16 cellular contexts compared by ENCODE assay signal in genomic region chr3:45872569-45872968, GRCh38. TPM values are rescaled to one million over a fixed set of nuclear protein-coding genes. Genes with fewer than 3 reads are reported as not detected.
A peak's percentile ranks its signal among the peaks of the same experiment; 100 is the strongest.
DNase-seq lines count a peak whose midpoint lies in the region; ATAC-seq and TF ChIP-seq lines count a peak whose summit lies in the region.
"Had no signal": no experiment of that assay in that cellular context is flagged by ENCODE, and none has a peak within 500 bp of the region (broad histone marks: within the 10 kb centered on the region; RNA-seq: fewer than 3 reads in every experiment).

No MANE protein-coding gene starts in this region.

- H4K20me1 ChIP-seq in DND-41 (ENCODE audit: insufficient read depth, low read length) = peaks cover 38% of the 10 kb centered on the region; the same call in 1 of the 2 replicates
- H4K20me1 ChIP-seq in Loucy (ENCODE audit: insufficient read depth, low read length, poor library complexity, severe bottlenecking) = no peaks in the 10 kb centered on the region

- H3K36me3 ChIP-seq in DND-41 (ENCODE audit: insufficient read depth, low read length) (peaks cover 41% of the 10 kb centered on the region), Loucy (ENCODE audit: insufficient read depth, low read length) (no peaks in the 10 kb centered on the region), Peyer's patch (no peaks in the 10 kb centered on the region), WERI-Rb-1 (no peaks in the 10 kb centered on the region)

- H3K9me2 ChIP-seq in Loucy (replicated peaks; ENCODE audit: low read depth, low read length) = no peaks in the 10 kb centered on the region

- peaks cover 23% of the 10 kb centered on the region for H3K4me1 Mint-ChIP-seq in stimulated activated memory B cell treated with anti-CD40 and anti-IgM and Interleukin-4, amounts not matched to agents 10 μg/mL and 1 μg/mL and 100 μg/mL, for 72 hours
- no peaks in the 10 kb centered on the region for H3K4me1 Mint-ChIP-seq in MCF 10A (ENCODE audit: insufficient read depth, unreplicated experiment)

- CTCF ChIA-PET in MCF 10A (lab: Yijun Ruan, JAX) = no interaction called here

- POLR2A ChIA-PET in MCF 10A (lab: Yijun Ruan, JAX) = interaction anchor here (0.7 to 0.8 kb wide), 2 partner anchors 9 to 752 kb away, joined by 3 to 5 read pairs; no protein-coding TSS in a partner anchor

- no peaks in the 10 kb centered on the region for H3K36me3 Mint-ChIP-seq in stimulated activated memory B cell treated with anti-CD40 and anti-IgM and Interleukin-4, amounts not matched to agents 10 μg/mL and 1 μg/mL and 100 μg/mL, for 72 hours
- no peaks in the 10 kb centered on the region for H3K36me3 Mint-ChIP-seq in MCF 10A (ENCODE audit: insufficient read depth, unreplicated experiment)

- H3K9me3 Mint-ChIP-seq in stimulated activated memory B cell treated with anti-CD40 and anti-IgM and Interleukin-4, amounts not matched to agents 10 μg/mL and 1 μg/mL and 100 μg/mL, for 72 hours = peaks cover 7% of the 10 kb centered on the region
- no peaks in the 10 kb centered on the region for H3K9me3 Mint-ChIP-seq in MCF 10A (ENCODE audit: unreplicated experiment)

- intact Hi-C loops in MCF 10A (cut with micrococcal nuclease) = no loop called here

- H3K79me2 ChIP-seq in DND-41 (ENCODE audit: insufficient read depth, low read length) = peaks cover 95% of the 10 kb centered on the region
- no peaks in the 10 kb centered on the region for H3K79me2 ChIP-seq in Loucy (ENCODE audit: insufficient read depth, low read length)

- H3K27ac Mint-ChIP-seq in stimulated activated memory B cell treated with anti-CD40 and anti-IgM and Interleukin-4, amounts not matched to agents 10 μg/mL and 1 μg/mL and 100 μg/mL, for 72 hours = peak overlapping the region; percentile 51
- H3K27ac Mint-ChIP-seq in MCF 10A (ENCODE audit: low read depth, unreplicated experiment) = no peak overlapping the region
- H3K27ac Mint-ChIP-seq: CD4-positive, alpha-beta T cell had no signal

- H3K4me1 ChIP-seq in DND-41 (ENCODE audit: insufficient read depth, low read length) = peaks cover 99% of the 10 kb centered on the region
- peaks cover 56% of the 10 kb centered on the region for H3K4me1 ChIP-seq in Loucy (ENCODE audit: insufficient read depth, low read length, poor library complexity, severe bottlenecking)
- H3K4me1 ChIP-seq in Peyer's patch = peaks cover 0 to 16% (median 2%) of the 10 kb centered on the region in 4 donors

- no peak overlapping the region for H3K4me3 Mint-ChIP-seq in stimulated activated memory B cell treated with anti-CD40 and anti-IgM and Interleukin-4, amounts not matched to agents 10 μg/mL and 1 μg/mL and 100 μg/mL, for 72 hours
- H3K4me3 Mint-ChIP-seq in MCF 10A (ENCODE audit: unreplicated experiment) = no peak overlapping the region
- H3K4me3 Mint-ChIP-seq: CD4-positive, alpha-beta T cell had no signal

- no peaks in the 10 kb centered on the region for H3K27me3 Mint-ChIP-seq in stimulated activated memory B cell treated with anti-CD40 and anti-IgM and Interleukin-4, amounts not matched to agents 10 μg/mL and 1 μg/mL and 100 μg/mL, for 72 hours
- peaks cover 43% of the 10 kb centered on the region for H3K27me3 Mint-ChIP-seq in MCF 10A (ENCODE audit: insufficient read depth, unreplicated experiment)
- H3K27me3 Mint-ChIP-seq: CD4-positive, alpha-beta T cell had no signal

- H3F3A ChIP-seq in Loucy (ENCODE audit: low read depth) = peaks cover 5% of the 10 kb centered on the region; the same call in 1 of the 2 replicates

- BruUV-seq in MCF 10A (replicated peaks; lab: Mats Ljungman, UMichigan) = no TSS peak

- H3K4me2 ChIP-seq in DND-41 (ENCODE audit: insufficient read depth, low read length) = peak overlapping the region; percentile 54
- peak overlapping the region; percentile 31 for H3K4me2 ChIP-seq in Loucy (ENCODE audit: low read depth, low read length, poor library complexity, severe bottlenecking)

- H3K9me3 ChIP-seq in DND-41 (ENCODE audit: insufficient read depth, low read length, severe bottlenecking) (no peaks in the 10 kb centered on the region), Loucy (ENCODE audit: insufficient read depth, low read depth, low read length) (no peaks in the 10 kb centered on the region), Peyer's patch (no peaks in the 10 kb centered on the region), WERI-Rb-1 (ENCODE audit: severe bottlenecking) (peaks cover 4% of the 10 kb centered on the region)

- TF ChIP-seq POLR2A in Peyer's patch (IDR thresholded peaks at IDR 0.05) = no peak

- H3K9ac ChIP-seq in DND-41 (ENCODE audit: low read depth, low read length) (peak overlapping the region; percentile 52), Loucy (ENCODE audit: low read depth, low read length, poor library complexity, severe bottlenecking) (no peak overlapping the region)

- H3K27ac ChIP-seq in DND-41 (ENCODE audit: low read length) (peak overlapping the region; percentile 89), Peyer's patch (peak overlapping the region in 3 of 4 donors; percentile 2 to 55 (median 37)), WERI-Rb-1 (no peak overlapping the region)

- ATAC-seq in DND-41 (ENCODE audit: insufficient read depth, low read depth) (peak; percentile 0; the same call in 2 of the 3 replicates), HG03280 (IDR thresholded peaks at IDR 0.05; ENCODE audit: unreplicated experiment) (no peak)
- ATAC-seq in stimulated activated memory B cell treated with anti-CD40 and anti-IgM and Interleukin-4, amounts not matched to agents 10 μg/mL and 1 μg/mL and 100 μg/mL, for 72 hours = peak; percentile 72
- ATAC-seq: HepG2 had no signal

- H3K27me3 ChIP-seq in DND-41 (ENCODE audit: insufficient read depth, low read length, poor library complexity) = no peaks in the 10 kb centered on the region
- H3K27me3 ChIP-seq in Loucy (ENCODE audit: insufficient read depth, low read length, poor library complexity, severe bottlenecking) = no peaks in the 10 kb centered on the region
- H3K27me3 ChIP-seq in Peyer's patch = no peaks in the 10 kb centered on the region
- no peaks in the 10 kb centered on the region for H3K27me3 ChIP-seq in WERI-Rb-1 (ENCODE audit: insufficient read depth, low read depth, severe bottlenecking)

- no peak for TF ChIP-seq CTCF in DND-41 (IDR thresholded peaks at IDR 0.05; ENCODE audit: borderline replicate concordance, extremely low read depth, low read length, poor library complexity, severe bottlenecking)
- no peak for TF ChIP-seq CTCF in Loucy (conservative IDR thresholded peaks at IDR 0.05; ENCODE audit: low read length)
- no peak for TF ChIP-seq CTCF in Peyer's patch (IDR thresholded peaks at IDR 0.05)
- no peak for TF ChIP-seq CTCF in MCF 10A (IDR thresholded peaks at IDR 0.05; ENCODE audit: unreplicated experiment)
- no peak for TF ChIP-seq CTCF in WERI-Rb-1 (IDR thresholded peaks at IDR 0.05; ENCODE audit: low read depth, low read length)

- H2AFZ ChIP-seq in DND-41 (ENCODE audit: low read depth, low read length) = no peak overlapping the region
- no peak overlapping the region for H2AFZ ChIP-seq in Loucy (ENCODE audit: low read length)

- H3K4me3 ChIP-seq in DND-41 (ENCODE audit: low read depth in 1 of 2, low read length in 2 of 2) (peak overlapping the region in 1 of 2 experiments; percentile 44; a peak in 2 of 4 replicates), Loucy (ENCODE audit: low read length, poor library complexity, severe bottlenecking) (no peak overlapping the region), Peyer's patch (no peak overlapping the region), WERI-Rb-1 (ENCODE audit: low read depth, low read length) (no peak overlapping the region)

- peak; percentile 64 for DNase-seq in DND-41
- no peak for DNase-seq in Peyer's patch
- no peak for DNase-seq in MCF 10A (ENCODE audit: unreplicated experiment)
- DNase-seq in AG20443 (ENCODE audit: low spot score) = no peak
- no peak for DNase-seq in WERI-Rb-1
- DNase-seq: 8988T; C1 segment of cervical spinal cord; Calu3; CD4-positive, alpha-beta T cell; DMS79; EL; H7 had no signal

RNA-seq across cellular contexts. Expression of gene CCR9, which starts 13.8 kb away (rescaled TPM):
- total RNA-seq in Peyer's patch (1 to 10 TPM; 2.1 to 7.4 (median 3.7) TPM), MCF 10A (2022) (not detected in 2 replicates)
- total RNA-seq: Calu3, H7, HepG2 had no signal

RNA-seq across cellular contexts. Expression of gene LZTFL1, which starts 30.6 kb away (rescaled TPM):
- total RNA-seq in Peyer's patch (10 to 100 TPM in 2 of 4 donors, 1 to 10 TPM in 2; 4.9 to 30.5 (median 9.9) TPM), MCF 10A (2022) (30.5 and 39.5 TPM in 2 replicates)
